In the genomic region with DNA sequence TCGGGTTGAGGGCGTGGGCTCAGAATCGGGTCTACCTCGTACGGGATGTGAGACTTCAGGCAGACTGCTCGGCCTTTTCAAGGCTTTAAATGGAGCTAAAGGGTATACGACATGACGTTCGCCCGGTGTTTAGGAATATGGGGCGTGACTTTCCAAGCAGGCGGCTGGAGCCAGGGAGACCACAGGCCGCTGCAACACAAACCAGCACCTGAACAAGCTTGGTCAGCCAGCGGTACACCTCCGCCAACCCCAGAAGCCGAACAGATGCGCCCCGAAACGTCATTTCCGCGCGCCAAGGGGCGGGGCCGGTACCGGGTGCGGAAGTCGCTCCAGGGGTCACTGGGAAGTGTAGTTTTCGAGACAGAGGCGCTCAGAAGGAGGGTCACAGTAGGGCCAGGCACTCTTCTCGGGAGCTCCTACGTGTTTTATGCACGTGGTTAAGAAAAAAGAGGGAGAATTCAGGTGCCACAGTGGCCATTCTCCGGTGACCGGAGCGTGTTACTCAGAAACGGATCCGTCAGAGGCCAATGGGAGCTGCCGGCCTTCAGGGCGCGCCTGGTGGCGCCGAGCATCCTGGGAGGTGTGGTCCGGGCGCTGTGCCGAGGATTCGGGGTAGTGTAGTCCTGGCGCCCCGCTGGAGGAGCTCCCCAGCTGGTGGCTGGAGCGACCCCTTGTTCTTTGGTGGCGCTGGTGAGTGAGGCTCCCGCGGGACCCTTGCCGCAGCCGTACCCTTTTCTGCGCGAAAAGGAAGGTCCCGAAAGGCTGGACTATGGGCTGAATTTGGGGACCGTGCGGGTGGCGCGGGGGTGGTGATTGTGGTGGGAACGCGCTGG, we compare ENCODE assay signal across 9 cellular contexts. TPM values are rescaled to one million over a fixed set of nuclear protein-coding genes. Genes with fewer than 3 reads are reported as not detected.
DNase-seq lines count a peak whose midpoint lies in the region; ATAC-seq, FAIRE-seq and TF ChIP-seq lines count a peak whose summit lies in the region.
"Had no signal": no experiment of that assay in that cellular context is flagged by ENCODE, and none has a peak within 500 bp of the region (broad histone marks: within the 10 kb centered on the region; RNA-seq: fewer than 3 reads in every experiment).

A gene (plus strand): TSS at position 613 of the 833 bp plus-strand sequence. CDS start 17,160 bp downstream, outside the sequence.

- peaks cover 4% of the 10 kb centered on the region; the same call in 2 of the 3 replicates for H3K9me3 ChIP-seq in GM12878 (replicated peaks; ENCODE audit: control insufficient read depth, insufficient read depth, low read length)

- TF ChIP-seq RAD21 in GM12878 (IDR thresholded peaks at IDR 0.05; ENCODE audit: insufficient read depth, low read depth, low read length): no peak

- SMC1A ChIA-PET in GM12878 (lab: Charles Lee; ENCODE audit: uncharacterized antibody, unreplicated experiment): interaction anchor here (1.0 to 2.0 kb wide), 4 partner anchors 9 to 329 kb away, joined by 3 to 5 read pairs (median 4); no protein-coding TSS in a partner anchor

- H3K4me3 ChIP-seq in GM12878 (peak within 1 kb of the TSS; percentile 92), retinal pigment epithelial cell (ENCODE audit: low read length) (peak within 1 kb of the TSS; percentile 97)

- DNase-seq in NCI-H2081 (lab: John Stamatoyannopoulos, UW): peak; percentile 87 to 95
- peak; percentile 87 for DNase-seq in T1000 (lab: John Stamatoyannopoulos, UW)
- DNase-seq in GM12878 (ENCODE audit: low read depth, low spot score): peak; percentile 78
- DNase-seq in hypothalamus (lab: John Stamatoyannopoulos, UW): peak; percentile 79 to 100 (median 95)
- DNase-seq in retinal pigment epithelial cell (ENCODE audit: low read depth): peak; percentile 79

- peaks cover 0 to 8% of the 10 kb centered on the region in 2 experiments; a peak in 2 of 4 replicates for H3K36me3 ChIP-seq in GM12878 (ENCODE audit: control insufficient read depth in 2 of 2, insufficient read depth in 2 of 2, low read length in 1 of 2)

- H3K79me2 ChIP-seq in GM12878 (ENCODE audit: control insufficient read depth, insufficient read depth, low read length): peaks cover 11% of the 10 kb centered on the region

- TF ChIP-seq CTCF in 22Rv1 (IDR thresholded peaks at IDR 0.05) (no peak), GM12878 (IDR thresholded peaks at IDR 0.05 in 2 of 3, conservative IDR thresholded peaks at IDR 0.05 in 1 of 3; ENCODE audit: control insufficient read depth in 2 of 3, extremely low read depth in 1 of 3, insufficient read depth in 1 of 3, low read depth in 3 of 3, low read length in 3 of 3) (peak in 2 of 3 experiments; percentile 13 to 14; a peak in 2 of 6 replicates), retinal pigment epithelial cell (conservative IDR thresholded peaks at IDR 0.05; ENCODE audit: low read depth, low read length) (peak; percentile 12)

- FAIRE-seq in GM12878 (lab: Jason Lieb, UNC): peak; percentile 90
- FAIRE-seq: A204.1 had no signal

- CTCF ChIA-PET in GM12878 (lab: Yijun Ruan, JAX): interaction anchor here (0.8 to 2.3 kb wide), 9 partner anchors 8 to 783 kb away, joined by 3 to 14 read pairs (median 3); no protein-coding TSS in a partner anchor

- no TSS peak for BruUV-seq in GM12878 (replicated peaks; lab: Mats Ljungman, UMichigan)

- intact Hi-C loops in GM12878 (cut with micrococcal nuclease; ENCODE audit: unreplicated experiment): loop anchor here (1.0 to 10.0 kb wide), 3 partner anchors 124 to 283 kb away; a partner anchor contains a TSS

- POLR2A ChIA-PET in GM12878 (lab: Charles Lee): interaction anchor here (0.7 to 1.4 kb wide), 5 partner anchors 124 to 292 kb away, joined by 3 to 8 read pairs (median 5); a partner anchor contains a TSS

- H2AFZ ChIP-seq in GM12878 (ENCODE audit: control insufficient read depth, low read depth, low read length): peak within 1 kb of the TSS; percentile 100

- no peaks in the 10 kb centered on the region for H4K20me1 ChIP-seq in GM12878 (ENCODE audit: control insufficient read depth, insufficient read depth)

- peaks cover 11% of the 10 kb centered on the region for H3K4me1 ChIP-seq in GM12878 (ENCODE audit: control insufficient read depth, insufficient read depth, low read length)

- no peak for TF ChIP-seq EP300 in GM12878 (IDR thresholded peaks at IDR 0.05; ENCODE audit: borderline replicate concordance in 1 of 2, control insufficient read depth in 1 of 2, low read depth in 2 of 2, low read length in 2 of 2)

- peak; percentile 94 for ATAC-seq in GM18517 (IDR thresholded peaks at IDR 0.05; ENCODE audit: unreplicated experiment)
- ATAC-seq in HG03039 (IDR thresholded peaks at IDR 0.05; ENCODE audit: unreplicated experiment): peak; percentile 96
- peak; percentile 100 for ATAC-seq in GM12878

- RAD21 ChIA-PET in GM12878 (lab: Charles Lee; ENCODE audit: unreplicated experiment): interaction anchor here (0.9 to 1.4 kb wide), 4 partner anchors 124 to 606 kb away, joined by 3 to 8 read pairs (median 4); a partner anchor contains a TSS

- H3K9ac ChIP-seq in GM12878 (ENCODE audit: control insufficient read depth, insufficient read depth, low read length): peak within 1 kb of the TSS; percentile 86

- no peaks in the 10 kb centered on the region for H3K27me3 ChIP-seq in GM12878 (replicated peaks in 1 of 2; ENCODE audit: control insufficient read depth in 2 of 2, insufficient read depth in 2 of 2, low read length in 1 of 2)

- 1% methylated on average over 63 of the region's 63 CpGs for WGBS in GM12878 (ENCODE audit: insufficient coverage, insufficient replicate concordance, low lambda C conversion rate, missing lambda C conversion rate)

- peak; percentile 97 for TF ChIP-seq POLR2A in GM12878 (IDR thresholded peaks at IDR 0.05; ENCODE audit: low read depth, low read length)

- in situ Hi-C loops in GM12878 (cut with MboI): no loop called here

- H3K4me2 ChIP-seq in GM12878 (ENCODE audit: control insufficient read depth, insufficient read depth): peak within 1 kb of the TSS; percentile 96

- H3K27ac ChIP-seq in 22Rv1: peak within 1 kb of the TSS; percentile 81
- H3K27ac ChIP-seq in GM12878 (ENCODE audit: control insufficient read depth, insufficient read depth): peak within 1 kb of the TSS; percentile 94

TF ChIP-seq in GM12878, 131 proteins besides CTCF, POLR2A, EP300 and RAD21 (continues in another document):
- TF ChIP-seq BACH1 (IDR thresholded peaks at IDR 0.05; ENCODE audit: borderline replicate concordance): no peak
- TF ChIP-seq, protein P1, sequence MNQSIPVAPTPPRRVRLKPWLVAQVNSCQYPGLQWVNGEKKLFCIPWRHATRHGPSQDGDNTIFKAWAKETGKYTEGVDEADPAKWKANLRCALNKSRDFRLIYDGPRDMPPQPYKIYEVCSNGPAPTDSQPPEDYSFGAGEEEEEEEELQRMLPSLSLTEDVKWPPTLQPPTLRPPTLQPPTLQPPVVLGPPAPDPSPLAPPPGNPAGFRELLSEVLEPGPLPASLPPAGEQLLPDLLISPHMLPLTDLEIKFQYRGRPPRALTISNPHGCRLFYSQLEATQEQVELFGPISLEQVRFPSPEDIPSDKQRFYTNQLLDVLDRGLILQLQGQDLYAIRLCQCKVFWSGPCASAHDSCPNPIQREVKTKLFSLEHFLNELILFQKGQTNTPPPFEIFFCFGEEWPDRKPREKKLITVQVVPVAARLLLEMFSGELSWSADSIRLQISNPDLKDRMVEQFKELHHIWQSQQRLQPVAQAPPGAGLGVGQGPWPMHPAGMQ (IDR thresholded peaks at IDR 0.05; ENCODE audit: borderline replicate concordance): no peak
- TF ChIP-seq KAT2A (conservative IDR thresholded peaks at IDR 0.05; ENCODE audit: control insufficient read depth, low read depth, low read length): no peak
- 0 out of 2 replicates have a peak, but pooled peaks have one; percentile 37 for TF ChIP-seq TCF3 (IDR thresholded peaks at IDR 0.05; ENCODE audit: borderline replicate concordance, insufficient read depth, low read depth, low read length)
- 0 out of 2 replicates have a peak, but pooled peaks have one; percentile 52 for TF ChIP-seq DPF2 (IDR thresholded peaks at IDR 0.05)

RNA-seq across cellular contexts. Expression of the gene that starts here (rescaled TPM):
- 23.5 and 23.9 TPM in 2 replicates for total RNA-seq in GM12878 (2013; cell fraction: nucleolus; rRNA removed)
- 8.8 and 9.5 TPM in 2 replicates for total RNA-seq in GM12878 (2014; rRNA removed)
- 8.9 and 9.1 TPM in 2 replicates for total RNA-seq in GM12878 (2014; rRNA removed; fragmentation: Illumina TruSeq; extraction: Trizol)
- total RNA-seq in GM12878 (2021): 6.0 and 9.8 TPM in 2 replicates
- 6.5 TPM for polyA plus RNA-seq in GM12878 (2011; ENCODE audit: low read depth)
- 6.1 and 9.3 TPM in 2 replicates for polyA plus RNA-seq in GM12878 (2011; rRNA removed)
- polyA plus RNA-seq in GM12878 (2011; cell fraction: cytosol; rRNA removed): 8.1 and 8.2 TPM in 2 replicates
- polyA plus RNA-seq in GM12878 (2011; cell fraction: nucleus; rRNA removed): 33.0 and 44.8 TPM in 2 replicates
- polyA plus RNA-seq in GM12878 (2012): 8.4 and 10.9 TPM in 2 replicates
- polyA plus RNA-seq in GM12878 (2014; fragmentation: Illumina TruSeq; extraction: Trizol): 6.2 and 8.4 TPM in 2 replicates
- polyA plus RNA-seq in GM12878 (2014; fragmentation: Nextera tagmentation; extraction: Ambion mirVana): 1 to 10 TPM; 2.0 to 2.2 TPM
- 8.5 and 8.9 TPM in 2 replicates for polyA plus RNA-seq in GM12878 (2014; rRNA removed)
- 1 to 10 TPM; 4.8 to 6.1 TPM for polyA plus RNA-seq in GM12878 (2016; fragmentation: Nextera tagmentation; extraction: Ambion mirVana)
- 11.6 and 17.1 TPM in 2 replicates for polyA minus RNA-seq in GM12878 (2011; rRNA and poly(A)+ RNA removed)
- 3.2 and 4.8 TPM in 2 replicates for polyA minus RNA-seq in GM12878 (2011; cell fraction: cytosol; rRNA and poly(A)+ RNA removed)
- 7.9 and 12.3 TPM in 2 replicates for polyA minus RNA-seq in GM12878 (2011; cell fraction: nucleus; rRNA and poly(A)+ RNA removed)

Comparison
In these comparisons a context has a peak if more than half of its experiments do, and no peak if none do; other contexts are left out.
1. Peak in every context shown above with its lines: DNase-seq, ATAC-seq, H3K4me3 ChIP-seq and H3K27ac ChIP-seq.